Comparison of ENCODE assay signal across 13 cellular contexts in genomic region chr14:90111895-90112534, GRCh38. TPM values are rescaled to one million over a fixed set of nuclear protein-coding genes. Genes with fewer than 3 reads are reported as not detected.
DNase-seq lines count a peak whose midpoint lies in the region; ATAC-seq and TF ChIP-seq lines count a peak whose summit lies in the region.
"Had no signal": no experiment of that assay in that cellular context is flagged by ENCODE, and none has a peak within 500 bp of the region (broad histone marks: within the 10 kb centered on the region; RNA-seq: fewer than 3 reads in every experiment).

No MANE protein-coding gene starts in this region.

- no peak overlapping the region for H3K4me3 Mint-ChIP-seq in chondrocyte (ENCODE audit: unreplicated experiment)
- no peak overlapping the region for H3K4me3 Mint-ChIP-seq in activated CD4-positive, alpha-beta T cell treated with anti-CD3 and anti-CD28 coated beads, Interleukin-2, amount 10 ng/mL, durations not matched to agents 24 days and 14 days
- H3K4me3 Mint-ChIP-seq: endodermal cell had no signal

- no peak overlapping the region for H3K14ac ChIP-seq in mesenchymal stem cell (ENCODE audit: low read length in 2 of 2)

- 54% methylated on average over 11 of the region's 12 CpGs for WGBS in mesenchymal stem cell

- H3K23ac ChIP-seq in mesenchymal stem cell (ENCODE audit: low read length in 2 of 2) = no peak overlapping the region

- no peaks in the 10 kb centered on the region for H3K79me1 ChIP-seq in mesenchymal stem cell (replicated peaks; ENCODE audit: low read length, poor library complexity, severe bottlenecking)

- peak; percentile 64 for DNase-seq in Daoy (ENCODE audit: low read depth)
- peak; percentile 58 for DNase-seq in M059J (ENCODE audit: low read depth)
- DNase-seq in chondrocyte (ENCODE audit: low spot score) = no peak
- peak; percentile 26 for DNase-seq in mesenchymal stem cell
- no peak for DNase-seq in SW 1271 (lab: John Stamatoyannopoulos, UW)
- DNase-seq in activated CD8-positive, alpha-beta memory T cell treated with anti-CD3 and anti-CD28 coated beads, Interleukin-2, amount 50 U/mL, for 48 hours = no peak
- no peak for DNase-seq in sciatic nerve (ENCODE audit: low spot score)
- no peak for DNase-seq in activated CD4-positive, alpha-beta T cell treated with anti-CD3 and anti-CD28 coated beads, Interleukin-2, amount 10 ng/mL, durations not matched to agents 24 days and 14 days
- DNase-seq: COR-L47, endodermal cell, NCI-H446 treated with DMSO at 0.1 percent for 48 hours had no signal

- H3K9me3 Mint-ChIP-seq in chondrocyte (ENCODE audit: low read depth) = no peaks in the 10 kb centered on the region
- no peaks in the 10 kb centered on the region for H3K9me3 Mint-ChIP-seq in activated CD4-positive, alpha-beta T cell treated with anti-CD3 and anti-CD28 coated beads, Interleukin-2, amount 10 ng/mL, durations not matched to agents 24 days and 14 days

- H3K4ac ChIP-seq in mesenchymal stem cell (ENCODE audit: low read depth in 1 of 2, low read length in 2 of 2) = no peak overlapping the region

- H2BK5ac ChIP-seq in mesenchymal stem cell (ENCODE audit: low read depth, low read length, poor library complexity, severe bottlenecking) = no peak overlapping the region

- no peak overlapping the region for H3K18ac ChIP-seq in mesenchymal stem cell (ENCODE audit: low read depth in 1 of 2, low read length in 2 of 2)

- no peak overlapping the region for H3K27ac ChIP-seq in mesenchymal stem cell (ENCODE audit: low read length, poor library complexity, severe bottlenecking)

- H3K4me2 ChIP-seq in mesenchymal stem cell (ENCODE audit: low read length, poor library complexity, severe bottlenecking) = no peak overlapping the region

- intact Hi-C loops in sciatic nerve (cut with DNase I) = no loop called here
- intact Hi-C loops in activated CD4-positive, alpha-beta T cell treated with anti-CD3 and anti-CD28 coated beads, Interleukin-2, amount 10 ng/mL, durations not matched to agents 24 days and 14 days (cut with micrococcal nuclease) = no loop called here

- H3K36me3 ChIP-seq in mesenchymal stem cell (ENCODE audit: control insufficient read depth in 1 of 2, insufficient read depth in 2 of 2, low read depth in 1 of 2, low read length in 2 of 2) = no peaks in the 10 kb centered on the region

- H2BK12ac ChIP-seq in mesenchymal stem cell (ENCODE audit: low read length in 2 of 2) = no peak overlapping the region

- TF ChIP-seq CTCF in chondrocyte (IDR thresholded peaks at IDR 0.05) = no peak

- H4K91ac ChIP-seq in mesenchymal stem cell (ENCODE audit: low read length) = no peak overlapping the region

- no peaks in the 10 kb centered on the region for H3K9me3 ChIP-seq in mesenchymal stem cell (ENCODE audit: control insufficient read depth, low read length)

- no peak overlapping the region for H2AK5ac ChIP-seq in mesenchymal stem cell (ENCODE audit: low read length, severe bottlenecking)

- no peak overlapping the region for H4K8ac ChIP-seq in mesenchymal stem cell (ENCODE audit: low read length)

- H3K27me3 Mint-ChIP-seq in chondrocyte (ENCODE audit: low read depth) = peaks cover 43% of the 10 kb centered on the region
- peaks cover 23% of the 10 kb centered on the region for H3K27me3 Mint-ChIP-seq in activated CD4-positive, alpha-beta T cell treated with anti-CD3 and anti-CD28 coated beads, Interleukin-2, amount 10 ng/mL, durations not matched to agents 24 days and 14 days

- no peak overlapping the region for H3K9ac ChIP-seq in mesenchymal stem cell (ENCODE audit: low read length)

- no peak overlapping the region for H3K4me3 ChIP-seq in mesenchymal stem cell (ENCODE audit: insufficient read depth in 1 of 2, low read depth in 1 of 2, low read length in 2 of 2)
- H3K4me3 ChIP-seq: GM12878 had no signal

- peaks cover 12 to 13% of the 10 kb centered on the region in 2 experiments for H3K27me3 ChIP-seq in mesenchymal stem cell (ENCODE audit: control insufficient read depth in 1 of 2, insufficient read depth in 1 of 2, low read length in 2 of 2)

- no peak overlapping the region for H2BK15ac ChIP-seq in mesenchymal stem cell (ENCODE audit: low read depth, poor library complexity, severe bottlenecking)

- no peak overlapping the region for H2BK120ac ChIP-seq in mesenchymal stem cell (ENCODE audit: low read depth, low read length)

- H3K4me1 ChIP-seq in mesenchymal stem cell (ENCODE audit: control insufficient read depth, insufficient read depth, low read depth, low read length) = peaks cover 2% of the 10 kb centered on the region

- peak overlapping the region; percentile 78 for H3K27ac Mint-ChIP-seq in chondrocyte (ENCODE audit: unreplicated experiment)
- no peak overlapping the region for H3K27ac Mint-ChIP-seq in activated CD4-positive, alpha-beta T cell treated with anti-CD3 and anti-CD28 coated beads, Interleukin-2, amount 10 ng/mL, durations not matched to agents 24 days and 14 days
- H3K27ac Mint-ChIP-seq: endodermal cell had no signal

- H3K4me1 Mint-ChIP-seq in chondrocyte (ENCODE audit: low read depth) = peaks cover 6% of the 10 kb centered on the region
- H3K4me1 Mint-ChIP-seq in activated CD4-positive, alpha-beta T cell treated with anti-CD3 and anti-CD28 coated beads, Interleukin-2, amount 10 ng/mL, durations not matched to agents 24 days and 14 days = no peaks in the 10 kb centered on the region
- H3K4me1 Mint-ChIP-seq: endodermal cell had no signal

- no peak overlapping the region for H2AFZ ChIP-seq in mesenchymal stem cell (ENCODE audit: low read depth, low read length)

- no peaks in the 10 kb centered on the region for H3K36me3 Mint-ChIP-seq in chondrocyte (ENCODE audit: low read depth)
- no peaks in the 10 kb centered on the region for H3K36me3 Mint-ChIP-seq in activated CD4-positive, alpha-beta T cell treated with anti-CD3 and anti-CD28 coated beads, Interleukin-2, amount 10 ng/mL, durations not matched to agents 24 days and 14 days (ENCODE audit: low read depth)

- no peak for ATAC-seq in sciatic nerve
- ATAC-seq: GM12878 had no signal

RNA-seq across cellular contexts. Expression of gene KCNK13, which starts 50.2 kb away (rescaled TPM):
- 0.23 and 0.60 TPM in 2 replicates for total RNA-seq in Daoy (2014; rRNA removed; shearing (Covaris generic))
- total RNA-seq in M059J (2014; rRNA removed; shearing (Covaris generic)) = 0.05 and 0.25 TPM in 2 replicates
- total RNA-seq in chondrocyte (not detected in 3 replicates), sciatic nerve (0.53 TPM)
- polyA plus RNA-seq in mesenchymal stem cell (2013, experiment 1 of 2) = 0.01 TPM
- not detected for polyA plus RNA-seq in mesenchymal stem cell (2013, experiment 2 of 2)
- total RNA-seq in activated CD4-positive, alpha-beta T cell treated with anti-CD3 and anti-CD28 coated beads, Interleukin-2, amount 10 ng/mL, durations not matched to agents 24 days and 14 days = not detected in 2 replicates
- total RNA-seq: GM12878, pulmonary artery endothelial cell had no signal
- polyA plus RNA-seq: GM12878 had no signal

Comparison
In these comparisons a context has a peak if more than half of its experiments do, and no peak if none do; other contexts are left out.
1. DNase-seq: peak in Daoy (single experiment), M059J (single experiment) and mesenchymal stem cell (single experiment); none in chondrocyte (single experiment), SW 1271 (0 of 2), activated CD8-positive, alpha-beta memory T cell treated with anti-CD3 and anti-CD28 coated beads, Interleukin-2, amount 50 U/mL, for 48 hours (single experiment), sciatic nerve (single experiment) and activated CD4-positive, alpha-beta T cell treated with anti-CD3 and anti-CD28 coated beads, Interleukin-2, amount 10 ng/mL, durations not matched to agents 24 days and 14 days (single experiment).